ENCODE assay signal across 18 cellular contexts in the genomic region with DNA sequence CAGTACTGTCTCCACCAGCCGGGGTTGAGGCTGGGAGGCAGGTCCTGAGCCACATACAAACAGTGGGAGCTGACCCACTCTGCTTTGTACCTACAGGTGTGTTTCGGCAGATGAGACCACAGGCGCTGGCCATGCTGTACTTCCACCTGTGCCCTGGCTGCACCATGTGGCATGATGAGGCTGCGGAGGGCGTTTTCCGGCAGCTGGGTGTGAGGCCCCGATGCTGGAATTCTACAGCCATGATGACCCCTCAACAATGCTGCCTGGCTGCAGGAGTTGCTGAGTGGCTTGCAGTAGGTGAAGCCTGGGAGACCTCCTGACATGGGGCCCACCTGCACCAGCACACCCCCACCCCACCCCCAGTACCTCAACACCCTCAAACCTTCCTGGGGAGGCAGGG. TPM values are rescaled to one million over a fixed set of nuclear protein-coding genes. Genes with fewer than 3 reads are reported as not detected.
A peak's percentile ranks its signal among the peaks of the same experiment; 100 is the strongest.
DNase-seq lines count a peak whose midpoint lies in the region; ATAC-seq, FAIRE-seq and TF ChIP-seq lines count a peak whose summit lies in the region.
"Had no signal": no experiment of that assay in that cellular context is flagged by ENCODE, and none has a peak within 500 bp of the region (broad histone marks: within the 10 kb centered on the region; RNA-seq: fewer than 3 reads in every experiment).

No MANE protein-coding gene starts in this region.

- H3K4me1 ChIP-seq in SK-N-SH (ENCODE audit: control insufficient read depth in 1 of 2, insufficient read depth in 2 of 2, low read depth in 1 of 2, low read length in 1 of 2): peaks cover 0 to 27% of the 10 kb centered on the region in 2 experiments; a peak in 1 of 4 replicates
- H3K4me1 ChIP-seq in kidney (ENCODE audit: control insufficient read depth in 1 of 2, insufficient read depth in 1 of 2, low read depth in 1 of 2, low read length in 2 of 2): peaks cover 0 to 7% of the 10 kb centered on the region in 2 donors
- H3K4me1 ChIP-seq in pancreas: no peaks in the 10 kb centered on the region
- no peaks in the 10 kb centered on the region for H3K4me1 ChIP-seq in mammary epithelial cell (ENCODE audit: insufficient read depth, low read length)
- H3K4me1 ChIP-seq: A549, Caco-2, HAP-1 had no signal

- TF ChIP-seq CTCF in SK-N-SH (IDR thresholded peaks at IDR 0.05) (no peak), RWPE1 (conservative IDR thresholded peaks at IDR 0.05; ENCODE audit: low read depth) (no peak), kidney (IDR thresholded peaks at IDR 0.05; ENCODE audit: borderline replicate concordance, extremely low read depth, insufficient read depth) (no peak), pancreas (IDR thresholded peaks at IDR 0.05) (no peak), mammary epithelial cell (conservative IDR thresholded peaks at IDR 0.05 in 1 of 2, IDR thresholded peaks at IDR 0.05 in 1 of 2; ENCODE audit: extremely low read depth in 1 of 2, insufficient read depth in 1 of 2, low read depth in 1 of 2, low read length in 2 of 2) (no peak)

- H3K27me3 ChIP-seq in SK-N-SH (ENCODE audit: insufficient read depth): no peaks in the 10 kb centered on the region
- no peaks in the 10 kb centered on the region for H3K27me3 ChIP-seq in pancreas
- no peaks in the 10 kb centered on the region for H3K27me3 ChIP-seq in mammary epithelial cell (ENCODE audit: insufficient read depth, low read length)

- no TSS peak for BruUV-seq in mammary epithelial cell (replicated peaks; lab: Mats Ljungman, UMichigan)

- H3K9me2 ChIP-seq in SK-N-SH: no peaks in the 10 kb centered on the region

- H2AFZ ChIP-seq in SK-N-SH (ENCODE audit: low read depth): no peak overlapping the region
- H2AFZ ChIP-seq in mammary epithelial cell (ENCODE audit: low read depth, low read length): no peak overlapping the region

- intact Hi-C loops in kidney (cut with DNase I) (no loop called here), posterior vena cava (cut with DNase I) (no loop called here), pancreas (cut with DNase I) (no loop called here), mammary epithelial cell (cut with micrococcal nuclease) (no loop called here)

- CTCF ChIA-PET in SK-N-SH (lab: Yijun Ruan, JAX) (interaction anchor here (1.1 to 50.3 kb wide), 7 partner anchors 12 to 70 kb away, joined by 3 to 1901 read pairs (median 71); partner anchors contain the start of genes IMPDH1, PRRT4 and RBM28), RWPE1 (lab: Yijun Ruan, JAX) (interaction anchor here (1.1 to 1.4 kb wide), 2 partner anchors 10 to 44 kb away, joined by 3 to 5 read pairs; no protein-coding TSS in a partner anchor), mammary epithelial cell (lab: Charles Lee; ENCODE audit: low non-redundant PET) (interaction anchor here (0.6 kb wide), 1 partner anchor 494 kb away, joined by 9 read pairs; no protein-coding TSS in a partner anchor)

- no peak for TF ChIP-seq RAD21 in SK-N-SH (IDR thresholded peaks at IDR 0.05; ENCODE audit: low read length)

- H3K4me3 ChIP-seq in SK-N-SH (ENCODE audit: low read depth in 2 of 2, low read length in 1 of 2) (no peak overlapping the region), kidney (ENCODE audit: low read length in 2 of 2) (no peak overlapping the region), pancreas (no peak overlapping the region), mammary epithelial cell (replicated peaks in 1 of 3; ENCODE audit: insufficient read depth in 1 of 3, low read depth in 2 of 3, low read length in 3 of 3) (no peak overlapping the region)
- H3K4me3 ChIP-seq: A549, HAP-1 had no signal

- H3F3A ChIP-seq in SK-N-SH (replicated peaks; ENCODE audit: insufficient read depth): peaks cover 8% of the 10 kb centered on the region

- no peak for TF ChIP-seq EP300 in SK-N-SH (IDR thresholded peaks at IDR 0.05; ENCODE audit: borderline replicate concordance in 1 of 2, low read depth in 1 of 2, low read length in 1 of 2)

- 100% methylated on average over 3 of the region's 7 CpGs for WGBS in SK-N-SH (ENCODE audit: low lambda C conversion rate)
- WGBS in pancreas, 2 donors: 92 to 94% methylated on average over 7 of the region's 7 CpGs
- 100% methylated on average over 7 of the region's 7 CpGs for WGBS in mammary epithelial cell (ENCODE audit: low coverage, missing lambda C conversion rate)

- no peak for ATAC-seq in SK-N-SH treated with all-trans-retinoic acid at 6 μM for 48 hours
- ATAC-seq in pancreas: no peak
- ATAC-seq: A549 had no signal

- dilution Hi-C loops in mammary epithelial cell (cut with HindIII; ENCODE audit: low sequenced_read_pairs): no loop called here

- H3K4me2 ChIP-seq in SK-N-SH (no peak overlapping the region), mammary epithelial cell (ENCODE audit: insufficient read depth, low read depth, low read length) (no peak overlapping the region)
- H3K4me2 ChIP-seq: A549 had no signal

- H3K36me3 ChIP-seq in SK-N-SH (replicated peaks in 1 of 2; ENCODE audit: control insufficient read depth in 1 of 2, insufficient read depth in 2 of 2, low read length in 1 of 2) (peaks cover 14 to 44% of the 10 kb centered on the region in 2 experiments), kidney (ENCODE audit: control insufficient read depth in 1 of 2, insufficient read depth in 2 of 2, low read length in 2 of 2) (no peaks in the 10 kb centered on the region), pancreas (no peaks in the 10 kb centered on the region), mammary epithelial cell (ENCODE audit: insufficient read depth, low read length) (peaks cover 9% of the 10 kb centered on the region)

- POLR2A ChIA-PET in SK-N-SH (lab: Yijun Ruan, JAX) (interaction anchor here (0.9 to 6.6 kb wide), 3 partner anchors 13 to 42 kb away, joined by 4 to 107 read pairs (median 5); no protein-coding TSS in a partner anchor), RWPE1 (lab: Yijun Ruan, JAX; ENCODE audit: low non-redundant PET) (no interaction called here)

- FAIRE-seq in kidney (lab: Jason Lieb, UNC): no peak
- no peak for FAIRE-seq in pancreas (lab: Jason Lieb, UNC)
- FAIRE-seq: A549, D721Med, G401.6 had no signal

- in situ Hi-C loops in mammary epithelial cell (cut with MboI; ENCODE audit: low sequenced_read_pairs in 2 of 2): no loop called here

- H3K9ac ChIP-seq in SK-N-SH (no peak overlapping the region), kidney (ENCODE audit: low read length in 2 of 2) (no peak overlapping the region), mammary epithelial cell (ENCODE audit: insufficient read depth, low read length) (no peak overlapping the region)

- DNase-seq in SK-N-SH (peak; percentile 20), RWPE1 (ENCODE audit: low spot score) (no peak), kidney (peak; percentile 49), posterior vena cava (ENCODE audit: low spot score) (peak; percentile 69), pancreas (no peak), mammary epithelial cell (no peak)
- DNase-seq: AML-193; Caco-2; CD4-positive, alpha-beta T cell; GOT3 had no signal

- H4K20me1 ChIP-seq in SK-N-SH (ENCODE audit: insufficient read depth) (no peaks in the 10 kb centered on the region), mammary epithelial cell (ENCODE audit: insufficient read depth, low read length) (no peaks in the 10 kb centered on the region)

- H3K9me3 ChIP-seq in SK-N-SH (no peaks in the 10 kb centered on the region), kidney (ENCODE audit: control insufficient read depth in 1 of 2, low read length in 2 of 2) (no peaks in the 10 kb centered on the region), pancreas (no peaks in the 10 kb centered on the region), mammary epithelial cell (replicated peaks; ENCODE audit: insufficient read depth, low read length) (no peaks in the 10 kb centered on the region)
- H3K9me3 ChIP-seq: A549, Caco-2, HAP-1 had no signal

- H3K79me2 ChIP-seq in SK-N-SH (ENCODE audit: insufficient read depth) (no peaks in the 10 kb centered on the region), mammary epithelial cell (ENCODE audit: insufficient read depth, low read length) (no peaks in the 10 kb centered on the region)

- no peak overlapping the region for H3K27ac ChIP-seq in SK-N-SH (ENCODE audit: low read depth in 2 of 2, low read length in 1 of 2)
- H3K27ac ChIP-seq in RWPE1: peak overlapping the region; percentile 24
- H3K27ac ChIP-seq in kidney (ENCODE audit: low read depth in 2 of 2, low read length in 2 of 2): no peak overlapping the region
- H3K27ac ChIP-seq in pancreas: no peak overlapping the region
- no peak overlapping the region for H3K27ac ChIP-seq in mammary epithelial cell (ENCODE audit: insufficient read depth, low read depth, low read length)
- H3K27ac ChIP-seq: 22Rv1, A549, C4-2B had no signal

TF ChIP-seq in SK-N-SH, 30 proteins besides CTCF, POLR2A, EP300 and RAD21 (continues in another document):
- TF ChIP-seq YY1 (IDR thresholded peaks at IDR 0.05; ENCODE audit: low read depth): no peak
- no peak for TF ChIP-seq RFX5 (IDR thresholded peaks at IDR 0.05; ENCODE audit: low read length)

TF ChIP-seq in SK-N-SH treated with all-trans-retinoic acid at 6 μM for 48 hours, 23 proteins besides CTCF, POLR2A, EP300 and RAD21 (continues in another document):
- no peak for TF ChIP-seq CSDC2 (CRISPR knock-in tag; IDR thresholded peaks at IDR 0.05)

RNA-seq across cellular contexts. Expression of gene IMPDH1, which starts 18.0 kb away (rescaled TPM):
- 80.4 and 82.0 TPM in 2 replicates for polyA plus RNA-seq in SK-N-SH (2012; rRNA removed)
- polyA plus RNA-seq in SK-N-SH (2012; cell fraction: cytosol; rRNA removed): 32.4 and 59.8 TPM in 2 replicates
- 120 and 129 TPM in 2 replicates for polyA plus RNA-seq in SK-N-SH (2012; cell fraction: nucleus; rRNA removed)
- total RNA-seq in kidney: 40.3 TPM
- 20.9 TPM for polyA plus RNA-seq in kidney (ENCODE audit: insufficient read depth, low read depth, low replicate concordance)
- total RNA-seq in posterior vena cava: 10 to 100 TPM; 44.7 to 49.4 TPM
- total RNA-seq in pancreas: 10 to 100 TPM; 16.8 to 25.7 (median 19.8) TPM
- 10 to 100 TPM; 18.3 to 26.0 TPM for polyA plus RNA-seq in pancreas
- total RNA-seq in mammary epithelial cell: 10 to 100 TPM; 50.5 to 92.3 TPM
- polyA plus RNA-seq in mammary epithelial cell: 70.6 TPM
- polyA minus RNA-seq in mammary epithelial cell: 144 TPM

RNA-seq across cellular contexts. Expression of gene PRRT4, which starts 30.3 kb away (rescaled TPM):
- 1.5 and 3.4 TPM in 2 replicates for polyA plus RNA-seq in SK-N-SH (2012; rRNA removed)
- polyA plus RNA-seq in SK-N-SH (2012; cell fraction: cytosol; rRNA removed): 1.8 and 5.2 TPM in 2 replicates
- 8.1 and 19.1 TPM in 2 replicates for polyA plus RNA-seq in SK-N-SH (2012; cell fraction: nucleus; rRNA removed)
- not detected for total RNA-seq in kidney
- polyA plus RNA-seq in kidney (ENCODE audit: insufficient read depth, low read depth, low replicate concordance): not detected
- total RNA-seq in posterior vena cava: 1 to 10 TPM in 1 of 2 donors, under 1 TPM in 1; 0.43 to 1.2 TPM
- total RNA-seq in pancreas: under 1 TPM in 2 of 6 donors, not detected in 4; 0.31 to 0.75 TPM
- under 1 TPM; 0.21 to 0.61 TPM for polyA plus RNA-seq in pancreas
- total RNA-seq in mammary epithelial cell: under 1 TPM; 0.17 to 0.47 TPM
- polyA plus RNA-seq in mammary epithelial cell: 0.26 TPM
- polyA minus RNA-seq in mammary epithelial cell: not detected
- total RNA-seq: HT-29 had no signal

RNA-seq across cellular contexts. Expression of gene RBM28, which starts 48.1 kb away (rescaled TPM):
- polyA plus RNA-seq in SK-N-SH (2012; rRNA removed) (29.1 and 33.0 TPM in 2 replicates), kidney (ENCODE audit: insufficient read depth, low read depth, low replicate concordance) (11.5 TPM), pancreas (10 to 100 TPM; 26.3 to 31.8 TPM), mammary epithelial cell (20.8 TPM)
- 23.7 and 24.9 TPM in 2 replicates for polyA plus RNA-seq in SK-N-SH (2012; cell fraction: cytosol; rRNA removed)
- polyA plus RNA-seq in SK-N-SH (2012; cell fraction: nucleus; rRNA removed): 72.3 and 94.0 TPM in 2 replicates
- total RNA-seq in kidney (35.2 TPM), posterior vena cava (10 to 100 TPM; 32.9 to 33.9 TPM), pancreas (10 to 100 TPM; 10.9 to 18.8 (median 16.1) TPM), mammary epithelial cell (10 to 100 TPM; 10.7 to 46.9 TPM)
- polyA minus RNA-seq in mammary epithelial cell: 6.0 TPM

Comparison
In these comparisons a context has a peak if more than half of its experiments do, and no peak if none do; other contexts are left out.
1. DNase-seq: peak in SK-N-SH (single experiment), kidney (single experiment) and posterior vena cava (single experiment); none in RWPE1 (single experiment), pancreas (0 of 6) and mammary epithelial cell (single experiment).